Comparison of ENCODE assay signal across 8 cellular contexts in genomic region chr10:112115781-112116385, GRCh38.
DNase-seq lines count a peak whose midpoint lies in the region; ATAC-seq, FAIRE-seq and TF ChIP-seq lines count a peak whose summit lies in the region.

No MANE protein-coding gene starts in this region.

- intact Hi-C loops in upper lobe of right lung (cut with DNase I): no loop called here

- no peak overlapping the region for H2BK15ac ChIP-seq in mesendoderm (replicated peaks; ENCODE audit: low read depth)

- H3K4me3 ChIP-seq in bronchial epithelial cell (ENCODE audit: low read depth, low read length) (no peak overlapping the region), mesendoderm (ENCODE audit: low read length) (no peak overlapping the region), upper lobe of right lung (no peak overlapping the region)

- H2BK5ac ChIP-seq in mesendoderm (ENCODE audit: low read length): no peak overlapping the region

- H3K27me3 ChIP-seq in bronchial epithelial cell (ENCODE audit: control insufficient read depth, insufficient read depth, low read length) (no peaks in the 10 kb centered on the region), mesendoderm (ENCODE audit: insufficient read depth, low read length, poor library complexity) (no peaks in the 10 kb centered on the region), upper lobe of right lung (no peaks in the 10 kb centered on the region)

- H3K79me1 ChIP-seq in mesendoderm (ENCODE audit: low read length): no peaks in the 10 kb centered on the region

- TF ChIP-seq CTCF in bronchial epithelial cell (IDR thresholded peaks at IDR 0.05; ENCODE audit: insufficient read depth, low read length, severe bottlenecking) (peak; percentile 75), upper lobe of right lung (IDR thresholded peaks at IDR 0.05) (peak; percentile 63)

- no peak for FAIRE-seq in bronchial epithelial cell (lab: Jason Lieb, UNC)

- DNase-seq in ELF-1 (ENCODE audit: low read depth, low spot score) (peak; percentile 73), HT-29 (ENCODE audit: low spot score) (peak; percentile 66), SW480 (ENCODE audit: low spot score) (peak; percentile 47), bronchial epithelial cell (ENCODE audit: low read depth) (peak; percentile 13), mesendoderm (peak; percentile 72), upper lobe of right lung (no peak), NCI-H524 treated with DMSO at 0.1 percent for 48 hours (lab: John Stamatoyannopoulos, UW) (no peak)

- WGBS in mesendoderm (ENCODE audit: extremely low coverage, insufficient coverage, low lambda C conversion rate): no CpG with 5 or more reads among the region's 12 CpGs

- H2AK5ac ChIP-seq in mesendoderm (ENCODE audit: low read length): no peak overlapping the region

- no peaks in the 10 kb centered on the region for H3K79me2 ChIP-seq in mesendoderm (ENCODE audit: control insufficient read depth, insufficient read depth, low read length)

- no peaks in the 10 kb centered on the region for H3K36me3 ChIP-seq in bronchial epithelial cell (ENCODE audit: control insufficient read depth, insufficient read depth, low read length)
- H3K36me3 ChIP-seq in mesendoderm (ENCODE audit: control insufficient read depth, insufficient read depth, low read length): no peaks in the 10 kb centered on the region
- H3K36me3 ChIP-seq in upper lobe of right lung: no peaks in the 10 kb centered on the region

- no peak overlapping the region for H2BK120ac ChIP-seq in mesendoderm (ENCODE audit: low read depth, low read length)

- no peak overlapping the region for H3K18ac ChIP-seq in mesendoderm (ENCODE audit: low read length)

- no peak overlapping the region for H3K4ac ChIP-seq in mesendoderm (ENCODE audit: low read depth, low read length)

- no peak overlapping the region for H3K9ac ChIP-seq in mesendoderm (ENCODE audit: low read length)

- no peaks in the 10 kb centered on the region for H3K4me1 ChIP-seq in mesendoderm (ENCODE audit: control insufficient read depth, low read depth, low read length)
- H3K4me1 ChIP-seq in upper lobe of right lung: no peaks in the 10 kb centered on the region

- peak; percentile 84 for ATAC-seq in GM21381 (IDR thresholded peaks at IDR 0.05; ENCODE audit: unreplicated experiment)
- ATAC-seq in upper lobe of right lung: peak; percentile 89

- no peak overlapping the region for H4K8ac ChIP-seq in mesendoderm (ENCODE audit: low read depth, low read length)

- no peak overlapping the region for H3K4me2 ChIP-seq in mesendoderm (ENCODE audit: low read length)

- H3K27ac ChIP-seq in mesendoderm (ENCODE audit: low read depth, low read length): no peak overlapping the region
- no peak overlapping the region for H3K27ac ChIP-seq in upper lobe of right lung

- no peak overlapping the region for H4K5ac ChIP-seq in mesendoderm (ENCODE audit: low read length)

- no peak overlapping the region for H3K56ac ChIP-seq in mesendoderm (ENCODE audit: low read length)

- no peak overlapping the region for H3K23ac ChIP-seq in mesendoderm (ENCODE audit: low read length)

- H3K9me3 ChIP-seq in upper lobe of right lung: no peaks in the 10 kb centered on the region

Comparison
In these comparisons a context has a peak if more than half of its experiments do, and no peak if none do; other contexts are left out.
1. DNase-seq: peak in ELF-1 (single experiment), HT-29 (single experiment), SW480 (single experiment), bronchial epithelial cell (single experiment) and mesendoderm (single experiment); none in upper lobe of right lung (single experiment) and NCI-H524 treated with DMSO at 0.1 percent for 48 hours (single experiment).